32 cellular contexts compared by ENCODE assay signal in genomic region chr20:24423794-24424307, GRCh38. TPM values are rescaled to one million over a fixed set of nuclear protein-coding genes. Genes with fewer than 3 reads are reported as not detected.
"Had no signal": no experiment of that assay in that cellular context is flagged by ENCODE, and none has a peak within 500 bp of the region (broad histone marks: within the 10 kb centered on the region; RNA-seq: fewer than 3 reads in every experiment).

No MANE protein-coding gene starts in this region.

- H3K4me3 ChIP-seq: ascending aorta, breast epithelium had no signal

- DNase-seq: activated CD4-positive, alpha-beta memory T cell treated with anti-CD3 and anti-CD28 coated beads, Interleukin-2, amount 10 ng/mL, durations not matched to agents 7 days and 5 days; activated CD4-positive, alpha-beta T cell treated with anti-CD3 and anti-CD28 coated beads for 1 hour; activated CD4-positive, alpha-beta T cell treated with anti-CD3 and anti-CD28 coated beads for 48 hours; activated CD4-positive, CD25-positive, alpha-beta regulatory T cell; activated CD8-positive, alpha-beta memory T cell treated with anti-CD3 and anti-CD28 coated beads for 24 hours; activated CD8-positive, alpha-beta memory T cell treated with anti-CD3 and anti-CD28 coated beads, Interleukin-2, amount 10 ng/mL, durations not matched to agents 7 days and 5 days; activated effector memory CD4-positive, alpha-beta T cell treated with anti-CD3 and anti-CD28 coated beads, Interleukin-2, amount 50 U/mL, for 16 hours; activated naive CD4-positive, alpha-beta T cell treated with Interleukin-2 at 50 U/mL for 16 hours; activated naive CD8-positive, alpha-beta T cell treated with anti-CD3 and anti-CD28 coated beads, Interleukin-2, amount 10 ng/mL, durations not matched to agents 7 days and 5 days; activated T-cell treated with anti-CD3 and anti-CD28 coated beads, Interleukin-2, amount 50 U/mL, for 1 hour; activated T-cell treated with anti-CD3 and anti-CD28 coated beads, Interleukin-2, amount 50 U/mL, for 72 hours; amygdala; NCI-H1105; NCI-H1417 treated with DMSO at 0.1 percent for 48 hours; NCI-H187 treated with DMSO at 0.1 percent for 48 hours; NCI-H2081; NCI-H226; NCI-H446 treated with DMSO at 0.1 percent for 48 hours; NCI-H524; NCI-H748 treated with DMSO at 0.1 percent for 48 hours; NK-92 treated with Interleukin-12 subunit alpha and Interleukin-12 subunit beta, amount 100 ng/mL, for 24 hours; Right ventricle myocardium superior; SW 1271; T-helper 1 cell; T-helper 2 cell; T-helper 9 cell had no signal

- H3K4me1 ChIP-seq: breast epithelium had no signal

- H3K27me3 ChIP-seq: ascending aorta had no signal

- H3K27ac ChIP-seq: ascending aorta, breast epithelium, VCaP had no signal

- ATAC-seq: activated CD8-positive, alpha-beta memory T cell treated with anti-CD3 and anti-CD28 coated beads, Interleukin-2, amount 10 ng/mL, durations not matched to agents 7 days and 5 days; activated T-cell treated with anti-CD3 and anti-CD28 coated beads, Interleukin-2, amount 50 U/mL, for 72 hours; activated T-helper 17 cell treated with anti-CD3 and anti-CD28 coated beads, Interleukin-2, amount 50 U/mL, for 72 hours had no signal

- H3K36me3 ChIP-seq: ascending aorta, breast epithelium had no signal

RNA-seq across cellular contexts. Expression of gene SYNDIG1, which starts 45.6 kb away (rescaled TPM):
- total RNA-seq: activated CD4-positive, alpha-beta memory T cell treated with anti-CD3 and anti-CD28 coated beads, Interleukin-2, amount 10 ng/mL, durations not matched to agents 7 days and 5 days; activated CD8-positive, alpha-beta memory T cell treated with anti-CD3 and anti-CD28 coated beads, Interleukin-2, amount 10 ng/mL, durations not matched to agents 7 days and 5 days; activated naive CD8-positive, alpha-beta T cell treated with anti-CD3 and anti-CD28 coated beads, Interleukin-2, amount 10 ng/mL, durations not matched to agents 7 days and 5 days; activated T-cell treated with anti-CD3 and anti-CD28 coated beads, Interleukin-2, amount 50 U/mL, for 72 hours; activated T-helper 17 cell treated with anti-CD3 and anti-CD28 coated beads, Interleukin-2, amount 50 U/mL, for 72 hours; M059J; OCI-LY7 had no signal
